ENCODE assay signal across 20 cellular contexts in genomic region chr17:43733956-43734355, GRCh38. TPM values are rescaled to one million over a fixed set of nuclear protein-coding genes. Genes with fewer than 3 reads are reported as not detected.
A peak's percentile ranks its signal among the peaks of the same experiment; 100 is the strongest.
DNase-seq lines count a peak whose midpoint lies in the region; ATAC-seq and TF ChIP-seq lines count a peak whose summit lies in the region.
"Had no signal": no experiment of that assay in that cellular context is flagged by ENCODE, and none has a peak within 500 bp of the region (broad histone marks: within the 10 kb centered on the region; RNA-seq: fewer than 3 reads in every experiment).

No MANE protein-coding gene starts in this region.

- DNase-seq in M059J (ENCODE audit: low read depth): peak; percentile 22
- no peak for DNase-seq in osteoblast (ENCODE audit: insufficient read length, low spot score, missing footprints)
- DNase-seq in esophagus muscularis mucosa (ENCODE audit: extremely low spot score): no peak
- DNase-seq in NCI-H1694 (lab: John Stamatoyannopoulos, UW): no peak
- no peak for DNase-seq in upper lobe of left lung
- DNase-seq: AML-193; COR-L47; DMS153; NCI-H1417; NCI-H1930; NCI-H2171; NCI-H446 treated with DMSO at 0.1 percent for 48 hours; NK-92 treated with Interleukin-12 subunit alpha and Interleukin-12 subunit beta, amount 100 ng/mL, for 24 hours; OCI-M1 had no signal

- TF ChIP-seq CTCF in osteoblast (IDR thresholded peaks at IDR 0.05; ENCODE audit: extremely low read depth, low read depth, low read length): no peak
- no peak for TF ChIP-seq CTCF in esophagus muscularis mucosa (IDR thresholded peaks at IDR 0.05)
- TF ChIP-seq CTCF in upper lobe of left lung (IDR thresholded peaks at IDR 0.05): no peak

- H3K4me3 ChIP-seq in ACC112 (ENCODE audit: low read depth, low read length) (no peak overlapping the region), osteoblast (ENCODE audit: insufficient read depth, low read length) (no peak overlapping the region), esophagus muscularis mucosa (no peak overlapping the region), upper lobe of left lung (no peak overlapping the region)

- peak overlapping the region; percentile 29 for H3K4me2 ChIP-seq in osteoblast (ENCODE audit: insufficient read depth, low read length)

- no peak for TF ChIP-seq POLR2A in esophagus muscularis mucosa (IDR thresholded peaks at IDR 0.05; ENCODE audit: low read depth)
- no peak for TF ChIP-seq POLR2A in upper lobe of left lung (IDR thresholded peaks at IDR 0.05)

- no peaks in the 10 kb centered on the region for H3K9me3 ChIP-seq in osteoblast (ENCODE audit: low read depth, low read length)
- H3K9me3 ChIP-seq in esophagus muscularis mucosa: no peaks in the 10 kb centered on the region
- no peaks in the 10 kb centered on the region for H3K9me3 ChIP-seq in upper lobe of left lung

- H3K36me3 ChIP-seq in ACC112 (ENCODE audit: insufficient read depth, low read length): no peaks in the 10 kb centered on the region
- no peaks in the 10 kb centered on the region for H3K36me3 ChIP-seq in osteoblast (ENCODE audit: insufficient read depth, low read length)
- H3K36me3 ChIP-seq in esophagus muscularis mucosa: no peaks in the 10 kb centered on the region
- no peaks in the 10 kb centered on the region for H3K36me3 ChIP-seq in upper lobe of left lung

- H4K20me1 ChIP-seq in osteoblast (ENCODE audit: insufficient read depth, low read length): no peaks in the 10 kb centered on the region

- intact Hi-C loops in esophagus muscularis mucosa (cut with DNase I): no loop called here

- H3K27ac ChIP-seq in ACC112 (ENCODE audit: low read depth, low read length): peak overlapping the region; percentile 16; the same call in 1 of the 2 replicates
- peak overlapping the region; percentile 34 for H3K27ac ChIP-seq in osteoblast (ENCODE audit: low read depth, low read length)
- no peak overlapping the region for H3K27ac ChIP-seq in esophagus muscularis mucosa (replicated peaks in 1 of 4)
- H3K27ac ChIP-seq in upper lobe of left lung: peak overlapping the region in 2 of 4 donors; percentile 2 to 3
- H3K27ac ChIP-seq: RWPE1 had no signal

- WGBS in esophagus muscularis mucosa: 79% methylated on average over 1 of the region's 1 CpG
- WGBS in upper lobe of left lung, 2 donors: 75% methylated on average over 1 of the region's 1 CpG; no CpG with 5 or more reads in 1 of the 2 donors

- no peak for TF ChIP-seq EP300 in esophagus muscularis mucosa (IDR thresholded peaks at IDR 0.05)
- no peak for TF ChIP-seq EP300 in upper lobe of left lung (IDR thresholded peaks at IDR 0.05)

- H2AFZ ChIP-seq in ACC112 (ENCODE audit: low read length, unreplicated experiment) (no peak overlapping the region), osteoblast (ENCODE audit: low read length) (no peak overlapping the region)

- no peaks in the 10 kb centered on the region for H3K79me2 ChIP-seq in ACC112 (ENCODE audit: control insufficient read depth, insufficient read depth, low read length, unreplicated experiment)
- H3K79me2 ChIP-seq in osteoblast (ENCODE audit: insufficient read depth, low read length): no peaks in the 10 kb centered on the region

- H3K27me3 ChIP-seq in ACC112 (ENCODE audit: insufficient read depth, low read length) (no peaks in the 10 kb centered on the region), osteoblast (ENCODE audit: insufficient read depth, low read length) (no peaks in the 10 kb centered on the region), esophagus muscularis mucosa (no peaks in the 10 kb centered on the region), upper lobe of left lung (no peaks in the 10 kb centered on the region)

- ATAC-seq in esophagus mucosa (peak; percentile 22), upper lobe of left lung (ENCODE audit: low FRiP score in 2 of 2) (no peak)

- H3K4me1 ChIP-seq in ACC112 (ENCODE audit: control insufficient read depth, insufficient read depth, low read length, unreplicated experiment) (peaks cover 31% of the 10 kb centered on the region), osteoblast (ENCODE audit: insufficient read depth, low read length) (peaks cover 49% of the 10 kb centered on the region), esophagus muscularis mucosa (peaks cover 0 to 6% (median 1%) of the 10 kb centered on the region in 4 donors), upper lobe of left lung (peaks cover 0 to 9% (median 4%) of the 10 kb centered on the region in 4 donors)

RNA-seq across cellular contexts. Expression of gene SOST, which starts 24.6 kb away (rescaled TPM):
- not detected in 2 replicates for total RNA-seq in M059J (2014; rRNA removed; shearing (Covaris generic))
- total RNA-seq in esophagus mucosa (not detected), osteoblast (not detected in 2 replicates), esophagus muscularis mucosa (not detected), upper lobe of left lung (not detected)
- total RNA-seq: A673, H1, HT1080 had no signal

RNA-seq across cellular contexts. Expression of gene DUSP3, which starts 44.8 kb away (rescaled TPM):
- 37.7 and 51.5 TPM in 2 replicates for total RNA-seq in M059J (2014; rRNA removed; shearing (Covaris generic))
- total RNA-seq in esophagus mucosa (36.3 TPM), osteoblast (67.8 and 68.8 TPM in 2 replicates), esophagus muscularis mucosa (100 to 1,000 TPM; 130 to 182 (median 158) TPM), upper lobe of left lung (100 to 1,000 TPM in 3 of 6 donors, 10 to 100 TPM in 3; 58.7 to 122 (median 101) TPM)

RNA-seq across cellular contexts. Expression of gene CFAP97D1, which starts 46.3 kb away (rescaled TPM):
- total RNA-seq in M059J (2014; rRNA removed; shearing (Covaris generic)): not detected in 2 replicates
- not detected for total RNA-seq in esophagus mucosa
- under 0.01 TPM in 1 of 2 replicates, not detected in the other for total RNA-seq in osteoblast
- under 1 TPM in 1 of 4 donors, not detected in 3; 0.19 TPM for total RNA-seq in esophagus muscularis mucosa
- under 1 TPM in 1 of 6 donors, not detected in 5; 0.17 TPM for total RNA-seq in upper lobe of left lung
- total RNA-seq: A673 had no signal

Comparison
In these comparisons a context has a peak if more than half of its experiments do, and no peak if none do; other contexts are left out.
1. H3K27ac ChIP-seq: peak in ACC112 (single experiment) and osteoblast (single experiment); none in esophagus muscularis mucosa (0 of 4).